ENCODE assay signal across 1 cellular context in the genomic region with DNA sequence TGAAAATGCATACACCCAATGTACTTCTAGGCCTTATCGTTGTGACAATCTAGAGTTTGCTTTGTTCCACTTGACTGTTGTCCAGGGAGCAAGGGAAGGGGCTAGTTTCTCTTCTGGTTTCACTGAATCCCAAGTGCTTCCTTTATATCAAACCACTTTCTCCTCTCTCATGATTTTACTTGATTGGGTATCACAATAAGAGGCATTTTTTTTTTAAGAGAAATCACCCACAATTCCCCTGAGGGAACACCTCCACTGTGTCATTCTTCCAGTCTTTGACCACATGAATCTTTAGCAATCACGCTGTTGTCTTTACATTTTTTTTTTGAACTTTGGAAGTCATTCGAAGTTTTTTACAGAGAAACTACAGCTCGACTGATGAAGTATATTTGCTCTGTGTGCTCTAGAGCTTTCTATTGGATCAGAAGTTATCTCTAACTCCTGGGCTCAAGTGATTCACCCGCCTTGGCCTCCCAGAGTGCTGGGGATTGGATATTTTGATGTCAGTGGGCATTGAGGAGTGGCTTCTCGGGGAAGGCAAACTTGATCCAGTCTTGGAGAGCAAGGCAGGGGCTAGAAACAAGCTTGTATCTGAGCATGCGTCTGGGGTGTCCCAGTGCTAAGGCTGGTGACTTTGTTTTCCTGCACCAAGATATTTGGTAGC.
TF ChIP-seq lines count a peak whose summit lies in the region.

No MANE protein-coding gene starts in this region.

TF ChIP-seq in GM23338, 12 proteins besides CTCF, POLR2A, EP300 and RAD21 (continued from another document):
- TF ChIP-seq POLR2AphosphoS5 (IDR thresholded peaks at IDR 0.05; ENCODE audit: low read depth): no peak
- no peak for TF ChIP-seq CREB1 (CRISPR knock-in tag; IDR thresholded peaks at IDR 0.05; ENCODE audit: low read depth)
- no peak for TF ChIP-seq STAT1 (IDR thresholded peaks at IDR 0.05; ENCODE audit: unreplicated experiment)
- TF ChIP-seq, protein P1, sequence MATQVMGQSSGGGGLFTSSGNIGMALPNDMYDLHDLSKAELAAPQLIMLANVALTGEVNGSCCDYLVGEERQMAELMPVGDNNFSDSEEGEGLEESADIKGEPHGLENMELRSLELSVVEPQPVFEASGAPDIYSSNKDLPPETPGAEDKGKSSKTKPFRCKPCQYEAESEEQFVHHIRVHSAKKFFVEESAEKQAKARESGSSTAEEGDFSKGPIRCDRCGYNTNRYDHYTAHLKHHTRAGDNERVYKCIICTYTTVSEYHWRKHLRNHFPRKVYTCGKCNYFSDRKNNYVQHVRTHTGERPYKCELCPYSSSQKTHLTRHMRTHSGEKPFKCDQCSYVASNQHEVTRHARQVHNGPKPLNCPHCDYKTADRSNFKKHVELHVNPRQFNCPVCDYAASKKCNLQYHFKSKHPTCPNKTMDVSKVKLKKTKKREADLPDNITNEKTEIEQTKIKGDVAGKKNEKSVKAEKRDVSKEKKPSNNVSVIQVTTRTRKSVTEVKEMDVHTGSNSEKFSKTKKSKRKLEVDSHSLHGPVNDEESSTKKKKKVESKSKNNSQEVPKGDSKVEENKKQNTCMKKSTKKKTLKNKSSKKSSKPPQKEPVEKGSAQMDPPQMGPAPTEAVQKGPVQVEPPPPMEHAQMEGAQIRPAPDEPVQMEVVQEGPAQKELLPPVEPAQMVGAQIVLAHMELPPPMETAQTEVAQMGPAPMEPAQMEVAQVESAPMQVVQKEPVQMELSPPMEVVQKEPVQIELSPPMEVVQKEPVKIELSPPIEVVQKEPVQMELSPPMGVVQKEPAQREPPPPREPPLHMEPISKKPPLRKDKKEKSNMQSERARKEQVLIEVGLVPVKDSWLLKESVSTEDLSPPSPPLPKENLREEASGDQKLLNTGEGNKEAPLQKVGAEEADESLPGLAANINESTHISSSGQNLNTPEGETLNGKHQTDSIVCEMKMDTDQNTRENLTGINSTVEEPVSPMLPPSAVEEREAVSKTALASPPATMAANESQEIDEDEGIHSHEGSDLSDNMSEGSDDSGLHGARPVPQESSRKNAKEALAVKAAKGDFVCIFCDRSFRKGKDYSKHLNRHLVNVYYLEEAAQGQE (IDR thresholded peaks at IDR 0.05; ENCODE audit: unreplicated experiment): no peak
- no peak for TF ChIP-seq EZH2phosphoT487 (IDR thresholded peaks at IDR 0.05; ENCODE audit: unreplicated experiment)
- TF ChIP-seq ZNF331 (CRISPR knock-in tag; IDR thresholded peaks at IDR 0.05; ENCODE audit: low read depth): no peak
- no peak for TF ChIP-seq ETS1 (IDR thresholded peaks at IDR 0.05)
- no peak for TF ChIP-seq JUNB (IDR thresholded peaks at IDR 0.05; ENCODE audit: unreplicated experiment)
- TF ChIP-seq, protein P2, sequence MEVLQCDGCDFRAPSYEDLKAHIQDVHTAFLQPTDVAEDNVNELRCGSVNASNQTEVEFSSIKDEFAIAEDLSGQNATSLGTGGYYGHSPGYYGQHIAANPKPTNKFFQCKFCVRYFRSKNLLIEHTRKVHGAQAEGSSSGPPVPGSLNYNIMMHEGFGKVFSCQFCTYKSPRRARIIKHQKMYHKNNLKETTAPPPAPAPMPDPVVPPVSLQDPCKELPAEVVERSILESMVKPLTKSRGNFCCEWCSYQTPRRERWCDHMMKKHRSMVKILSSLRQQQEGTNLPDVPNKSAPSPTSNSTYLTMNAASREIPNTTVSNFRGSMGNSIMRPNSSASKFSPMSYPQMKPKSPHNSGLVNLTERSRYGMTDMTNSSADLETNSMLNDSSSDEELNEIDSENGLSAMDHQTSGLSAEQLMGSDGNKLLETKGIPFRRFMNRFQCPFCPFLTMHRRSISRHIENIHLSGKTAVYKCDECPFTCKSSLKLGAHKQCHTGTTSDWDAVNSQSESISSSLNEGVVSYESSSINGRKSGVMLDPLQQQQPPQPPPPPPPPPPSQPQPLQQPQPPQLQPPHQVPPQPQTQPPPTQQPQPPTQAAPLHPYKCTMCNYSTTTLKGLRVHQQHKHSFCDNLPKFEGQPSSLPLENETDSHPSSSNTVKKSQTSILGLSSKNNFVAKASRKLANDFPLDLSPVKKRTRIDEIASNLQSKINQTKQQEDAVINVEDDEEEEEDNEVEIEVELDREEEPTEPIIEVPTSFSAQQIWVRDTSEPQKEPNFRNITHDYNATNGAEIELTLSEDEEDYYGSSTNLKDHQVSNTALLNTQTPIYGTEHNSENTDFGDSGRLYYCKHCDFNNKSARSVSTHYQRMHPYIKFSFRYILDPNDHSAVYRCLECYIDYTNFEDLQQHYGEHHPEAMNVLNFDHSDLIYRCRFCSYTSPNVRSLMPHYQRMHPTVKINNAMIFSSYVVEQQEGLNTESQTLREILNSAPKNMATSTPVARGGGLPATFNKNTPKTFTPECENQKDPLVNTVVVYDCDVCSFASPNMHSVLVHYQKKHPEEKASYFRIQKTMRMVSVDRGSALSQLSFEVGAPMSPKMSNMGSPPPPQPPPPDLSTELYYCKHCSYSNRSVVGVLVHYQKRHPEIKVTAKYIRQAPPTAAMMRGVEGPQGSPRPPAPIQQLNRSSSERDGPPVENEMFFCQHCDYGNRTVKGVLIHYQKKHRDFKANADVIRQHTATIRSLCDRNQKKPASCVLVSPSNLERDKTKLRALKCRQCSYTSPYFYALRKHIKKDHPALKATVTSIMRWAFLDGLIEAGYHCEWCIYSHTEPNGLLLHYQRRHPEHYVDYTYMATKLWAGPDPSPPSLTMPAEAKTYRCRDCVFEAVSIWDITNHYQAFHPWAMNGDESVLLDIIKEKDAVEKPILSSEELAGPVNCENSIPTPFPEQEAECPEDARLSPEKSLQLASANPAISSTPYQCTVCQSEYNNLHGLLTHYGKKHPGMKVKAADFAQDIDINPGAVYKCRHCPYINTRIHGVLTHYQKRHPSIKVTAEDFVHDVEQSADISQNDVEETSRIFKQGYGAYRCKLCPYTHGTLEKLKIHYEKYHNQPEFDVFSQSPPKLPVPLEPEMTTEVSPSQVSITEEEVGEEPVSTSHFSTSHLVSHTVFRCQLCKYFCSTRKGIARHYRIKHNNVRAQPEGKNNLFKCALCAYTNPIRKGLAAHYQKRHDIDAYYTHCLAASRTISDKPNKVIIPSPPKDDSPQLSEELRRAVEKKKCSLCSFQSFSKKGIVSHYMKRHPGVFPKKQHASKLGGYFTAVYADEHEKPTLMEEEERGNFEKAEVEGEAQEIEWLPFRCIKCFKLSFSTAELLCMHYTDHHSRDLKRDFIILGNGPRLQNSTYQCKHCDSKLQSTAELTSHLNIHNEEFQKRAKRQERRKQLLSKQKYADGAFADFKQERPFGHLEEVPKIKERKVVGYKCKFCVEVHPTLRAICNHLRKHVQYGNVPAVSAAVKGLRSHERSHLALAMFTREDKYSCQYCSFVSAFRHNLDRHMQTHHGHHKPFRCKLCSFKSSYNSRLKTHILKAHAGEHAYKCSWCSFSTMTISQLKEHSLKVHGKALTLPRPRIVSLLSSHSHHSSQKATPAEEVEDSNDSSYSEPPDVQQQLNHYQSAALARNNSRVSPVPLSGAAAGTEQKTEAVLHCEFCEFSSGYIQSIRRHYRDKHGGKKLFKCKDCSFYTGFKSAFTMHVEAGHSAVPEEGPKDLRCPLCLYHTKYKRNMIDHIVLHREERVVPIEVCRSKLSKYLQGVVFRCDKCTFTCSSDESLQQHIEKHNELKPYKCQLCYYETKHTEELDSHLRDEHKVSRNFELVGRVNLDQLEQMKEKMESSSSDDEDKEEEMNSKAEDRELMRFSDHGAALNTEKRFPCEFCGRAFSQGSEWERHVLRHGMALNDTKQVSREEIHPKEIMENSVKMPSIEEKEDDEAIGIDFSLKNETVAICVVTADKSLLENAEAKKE (CRISPR knock-in tag; IDR thresholded peaks at IDR 0.05): no peak
- TF ChIP-seq ZNF114 (CRISPR knock-in tag; IDR thresholded peaks at IDR 0.05): no peak
- no peak for TF ChIP-seq EZH2 (IDR thresholded peaks at IDR 0.05; ENCODE audit: low read depth, unreplicated experiment)
